8 cellular contexts compared by ENCODE assay signal in genomic region chr19:45902651-45903625, GRCh38. TPM values are rescaled to one million over a fixed set of nuclear protein-coding genes. Genes with fewer than 3 reads are reported as not detected.
A peak's percentile ranks its signal among the peaks of the same experiment; 100 is the strongest.
DNase-seq lines count a peak whose midpoint lies in the region; ATAC-seq and TF ChIP-seq lines count a peak whose summit lies in the region.

No MANE protein-coding gene starts in this region.

- intact Hi-C loops in esophagus muscularis mucosa (cut with DNase I): loop anchor here (10.0 kb wide), 1 partner anchor 92 kb away; the partner anchor contains the start of gene CCDC61

- peak; percentile 25 for TF ChIP-seq POLR2A in esophagus muscularis mucosa (IDR thresholded peaks at IDR 0.05; ENCODE audit: low read depth)

- peaks cover 0 to 8% (median 2%) of the 10 kb centered on the region in 4 donors for H3K27me3 ChIP-seq in esophagus muscularis mucosa

- H3K36me3 ChIP-seq in esophagus muscularis mucosa: peaks cover 17 to 22% (median 21%) of the 10 kb centered on the region in 4 donors

- DNase-seq in DMS79 treated with DMSO at 0.1 percent for 48 hours (lab: John Stamatoyannopoulos, UW) (peak; percentile 95), KG1 (lab: John Stamatoyannopoulos, UW) (peak; percentile 99), esophagus muscularis mucosa (ENCODE audit: extremely low spot score) (peak; percentile 97), myocyte (ENCODE audit: low read depth) (peak; percentile 98)
- DNase-seq in activated T-cell treated with anti-CD3 and anti-CD28 coated beads, Interleukin-2, amount 50 U/mL, for 48 hours: peak; percentile 99 to 100
- peak; percentile 97 to 99 for DNase-seq in stimulated activated CD8-positive, alpha-beta memory T cell treated with anti-CD3 and anti-CD28 coated beads, Interleukin-7, amount 100 ng/mL, for 4 hours (ENCODE audit: low read depth in 2 of 2)

- no peak for TF ChIP-seq CTCF in esophagus muscularis mucosa (IDR thresholded peaks at IDR 0.05)

- 4% methylated on average over 27 of the region's 73 CpGs for whole genome bisulfite sequencing in esophagus muscularis mucosa

- H3K4me1 ChIP-seq in esophagus muscularis mucosa: peaks cover 18 to 34% (median 30%) of the 10 kb centered on the region in 4 donors

- peak; percentile 78 for ATAC-seq in GM21737 (IDR thresholded peaks at IDR 0.05; ENCODE audit: unreplicated experiment)

- H3K9me3 ChIP-seq in esophagus muscularis mucosa: no peaks in the 10 kb centered on the region

- peak overlapping the region; percentile 75 to 83 (median 80) for H3K27ac ChIP-seq in esophagus muscularis mucosa (replicated peaks in 1 of 4)

- TF ChIP-seq EP300 in esophagus muscularis mucosa (IDR thresholded peaks at IDR 0.05): no peak

- peak overlapping the region; percentile 70 to 82 (median 72) for H3K4me3 ChIP-seq in esophagus muscularis mucosa

TF ChIP-seq in PFSK-1, 5 proteins besides CTCF, POLR2A, EP300 and RAD21:
- TF ChIP-seq SIN3A (IDR thresholded peaks at IDR 0.05; ENCODE audit: borderline replicate concordance, insufficient read depth, low read length): no peak
- TF ChIP-seq TAF1 (IDR thresholded peaks at IDR 0.05; ENCODE audit: borderline replicate concordance, insufficient read depth, low read length): peak; percentile 42; the same call in 1 of the 2 replicates
- TF ChIP-seq REST (IDR thresholded peaks at IDR 0.05; ENCODE audit: insufficient read depth in 1 of 2, low read depth in 2 of 2, low read length in 2 of 2): no peak
- TF ChIP-seq FOXP2 (optimal IDR thresholded peaks at IDR 0.05; ENCODE audit: borderline replicate concordance, extremely low read depth, extremely low read length, insufficient read depth): no peak
- TF ChIP-seq POLR2AphosphoS5 (IDR thresholded peaks at IDR 0.05; ENCODE audit: low read depth, low read length): peak; percentile 88

RNA-seq across cellular contexts. Expression of gene MYPOP, which starts 0.5 kb away (rescaled TPM):
- polyA plus RNA-seq in PFSK-1 (2012; ENCODE audit: insufficient read length, low read depth): 12.2 TPM
- total RNA-seq in esophagus muscularis mucosa (1 to 10 TPM; 3.8 to 7.9 (median 6.0) TPM), myocyte (5.1 and 5.8 TPM in 2 replicates)
- 9.3 TPM for polyA plus RNA-seq in myocyte (2012)

RNA-seq across cellular contexts. Expression of gene NANOS2, which starts 11.6 kb away (rescaled TPM):
- polyA plus RNA-seq in PFSK-1 (2012; ENCODE audit: insufficient read length, low read depth): not detected
- total RNA-seq in esophagus muscularis mucosa (not detected), myocyte (not detected in 2 replicates)
- not detected for polyA plus RNA-seq in myocyte (2012)

RNA-seq across cellular contexts. Expression of gene IRF2BP1, which starts 17.0 kb away (rescaled TPM):
- polyA plus RNA-seq in PFSK-1 (2012; ENCODE audit: insufficient read length, low read depth): 51.3 TPM
- total RNA-seq in esophagus muscularis mucosa (10 to 100 TPM; 22.4 to 58.7 (median 44.2) TPM), myocyte (45.1 and 52.6 TPM in 2 replicates)
- 16.9 TPM for polyA plus RNA-seq in myocyte (2012)

RNA-seq across cellular contexts. Expression of gene FOXA3, which starts 38.8 kb away (rescaled TPM):
- polyA plus RNA-seq in PFSK-1 (2012; ENCODE audit: insufficient read length, low read depth): not detected
- total RNA-seq in esophagus muscularis mucosa (not detected), myocyte (not detected in 2 replicates)
- not detected for polyA plus RNA-seq in myocyte (2012)

RNA-seq across cellular contexts. Expression of gene SYMPK, which starts 40.0 kb away (rescaled TPM):
- 85.7 TPM for polyA plus RNA-seq in PFSK-1 (2012; ENCODE audit: insufficient read length, low read depth)
- 10 to 100 TPM; 22.0 to 44.2 (median 36.6) TPM for total RNA-seq in esophagus muscularis mucosa
- total RNA-seq in myocyte: 39.8 and 40.5 TPM in 2 replicates
- polyA plus RNA-seq in myocyte (2012): 61.4 TPM

Comparison
In these comparisons a context has a peak if more than half of its experiments do, and no peak if none do; other contexts are left out.
1. Peak in every context shown above with its lines: DNase-seq, ATAC-seq, H3K4me3 ChIP-seq and H3K27ac ChIP-seq.